In the genomic region with DNA sequence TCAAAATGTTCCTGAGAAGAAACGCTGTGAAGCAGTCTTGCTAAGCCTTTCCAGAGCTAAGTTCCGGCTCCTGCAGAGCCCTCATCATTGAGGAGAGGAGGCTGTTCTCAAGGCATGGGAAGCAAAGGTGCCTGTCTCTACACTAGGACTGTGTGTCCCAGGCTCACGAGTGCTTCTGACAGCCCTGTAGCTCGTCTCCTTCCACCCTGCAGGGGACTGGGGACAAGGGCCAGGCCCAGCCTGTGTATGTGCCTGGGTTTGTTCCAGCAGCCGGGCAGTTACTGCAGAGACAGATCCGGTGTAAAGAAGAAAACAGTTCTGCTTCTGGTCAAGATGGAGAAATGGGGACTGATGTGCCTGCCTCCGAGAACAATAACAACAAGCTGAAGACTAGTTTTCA, we compare ENCODE assay signal across 17 cellular contexts.
DNase-seq lines count a peak whose midpoint lies in the region; ATAC-seq and TF ChIP-seq lines count a peak whose summit lies in the region.
"Had no signal": no experiment of that assay in that cellular context is flagged by ENCODE, and none has a peak within 500 bp of the region (broad histone marks: within the 10 kb centered on the region; RNA-seq: fewer than 3 reads in every experiment).

No MANE protein-coding gene starts in this region.

- no peaks in the 10 kb centered on the region for H3K9me3 Mint-ChIP-seq in GM23338
- no peaks in the 10 kb centered on the region for H3K9me3 Mint-ChIP-seq in stimulated activated memory B cell treated with anti-CD40 and anti-IgM and Interleukin-4, amounts not matched to agents 10 μg/mL and 1 μg/mL and 100 μg/mL, for 72 hours

- no peaks in the 10 kb centered on the region for H3K4me1 ChIP-seq in right atrium auricular region
- no peaks in the 10 kb centered on the region for H3K4me1 ChIP-seq in GM23338 (ENCODE audit: insufficient read depth)
- no peaks in the 10 kb centered on the region for H3K4me1 ChIP-seq in stomach

- no peaks in the 10 kb centered on the region for H3K36me3 ChIP-seq in right atrium auricular region
- no peaks in the 10 kb centered on the region for H3K36me3 ChIP-seq in GM23338 (ENCODE audit: insufficient read depth)
- H3K36me3 ChIP-seq in stomach, result no peaks in the 10 kb centered on the region
- H3K36me3 ChIP-seq: BLaER1 had no signal

- H3K79me2 ChIP-seq in GM23338 (replicated peaks; ENCODE audit: insufficient read depth), result no peaks in the 10 kb centered on the region

- peaks cover 7% of the 10 kb centered on the region; the same call in 1 of the 3 replicates for H3K4me1 Mint-ChIP-seq in GM23338
- H3K4me1 Mint-ChIP-seq in stimulated activated memory B cell treated with anti-CD40 and anti-IgM and Interleukin-4, amounts not matched to agents 10 μg/mL and 1 μg/mL and 100 μg/mL, for 72 hours, result no peaks in the 10 kb centered on the region
- H3K4me1 Mint-ChIP-seq: CD14-positive monocyte; CD4-positive, alpha-beta memory T cell; IgD-negative memory B cell had no signal

- H3K4me3 ChIP-seq in right atrium auricular region (no peak overlapping the region), GM23338 (no peak overlapping the region), stomach (no peak overlapping the region)
- H3K4me3 ChIP-seq: BLaER1 had no signal

- no peaks in the 10 kb centered on the region; the same call in 2 of the 3 replicates for H3K36me3 Mint-ChIP-seq in GM23338 (ENCODE audit: low read depth)
- H3K36me3 Mint-ChIP-seq in stimulated activated memory B cell treated with anti-CD40 and anti-IgM and Interleukin-4, amounts not matched to agents 10 μg/mL and 1 μg/mL and 100 μg/mL, for 72 hours, result no peaks in the 10 kb centered on the region
- H3K36me3 Mint-ChIP-seq: CD14-positive monocyte; CD4-positive, alpha-beta memory T cell; IgD-negative memory B cell had no signal

- no peak for TF ChIP-seq POLR2A in stomach (IDR thresholded peaks at IDR 0.05)

- H4K20me1 ChIP-seq in GM23338 (replicated peaks; ENCODE audit: insufficient read depth), result no peaks in the 10 kb centered on the region
- H4K20me1 ChIP-seq: BLaER1 had no signal

- no peak overlapping the region for H3K4me2 ChIP-seq in GM23338
- H3K4me2 ChIP-seq: BLaER1 had no signal

- 0 out of 2 replicates have a peak overlapping the region, but pooled peaks have one; percentile 14 for H2AFZ ChIP-seq in GM23338

- H3K4me3 Mint-ChIP-seq in GM23338, result no peak overlapping the region
- no peak overlapping the region for H3K4me3 Mint-ChIP-seq in stimulated activated memory B cell treated with anti-CD40 and anti-IgM and Interleukin-4, amounts not matched to agents 10 μg/mL and 1 μg/mL and 100 μg/mL, for 72 hours
- H3K4me3 Mint-ChIP-seq: CD14-positive monocyte; CD4-positive, alpha-beta memory T cell; IgD-negative memory B cell had no signal

- no peak overlapping the region for H3K27ac ChIP-seq in right atrium auricular region
- no peak overlapping the region for H3K27ac ChIP-seq in GM23338 (ENCODE audit: low read depth)
- H3K27ac ChIP-seq in stomach, result no peak overlapping the region
- H3K27ac ChIP-seq: BLaER1 had no signal

- no peaks in the 10 kb centered on the region for H3F3A ChIP-seq in GM23338 (replicated peaks; ENCODE audit: low read depth)

- WGBS in stomach, 5 donors, result 70 to 90% (median 76%) methylated on average over 6 to 7 of the region's 7 CpGs

- H3K9me2 ChIP-seq in GM23338 (ENCODE audit: insufficient read depth), result no peaks in the 10 kb centered on the region

- DNase-seq in Right ventricle myocardium inferior (ENCODE audit: missing footprints) (no peak), right atrium auricular region (ENCODE audit: low spot score) (no peak), GM23338 (ENCODE audit: low spot score) (no peak), cerebellar nuclear complex (lab: John Stamatoyannopoulos, UW) (peak; percentile 60 to 62), stomach (no peak)
- DNase-seq: 8988T; CD4-positive, alpha-beta memory T cell; DMS153; DMS79; GF-D8; HCEC 1CT had no signal

- no peaks in the 10 kb centered on the region for H3K27me3 ChIP-seq in right atrium auricular region
- no peaks in the 10 kb centered on the region for H3K27me3 ChIP-seq in GM23338 (ENCODE audit: insufficient read depth)
- peaks cover 0 to 48% (median 18%) of the 10 kb centered on the region in 3 donors for H3K27me3 ChIP-seq in stomach
- H3K27me3 ChIP-seq: BLaER1 had no signal

- H3K9me3 ChIP-seq in right atrium auricular region, result peaks cover 0 to 8% of the 10 kb centered on the region in 2 donors
- H3K9me3 ChIP-seq in stomach, result peaks cover 0 to 7% (median 0%) of the 10 kb centered on the region in 4 donors
- H3K9me3 ChIP-seq: BLaER1 had no signal

- no peak for TF ChIP-seq EP300 in stomach (IDR thresholded peaks at IDR 0.05)

- ATAC-seq in Right ventricle myocardium inferior (peak; percentile 67), GM23338 (no peak), HG02884 (IDR thresholded peaks at IDR 0.05; ENCODE audit: unreplicated experiment) (no peak)
- peak; percentile 24 for ATAC-seq in stimulated activated memory B cell treated with anti-CD40 and anti-IgM and Interleukin-4, amounts not matched to agents 10 μg/mL and 1 μg/mL and 100 μg/mL, for 72 hours
- ATAC-seq: HepG2 had no signal

- H3K27me3 Mint-ChIP-seq in GM23338 (ENCODE audit: insufficient read depth, low read depth, poor library complexity), result peaks cover 9% of the 10 kb centered on the region
- H3K27me3 Mint-ChIP-seq in stimulated activated memory B cell treated with anti-CD40 and anti-IgM and Interleukin-4, amounts not matched to agents 10 μg/mL and 1 μg/mL and 100 μg/mL, for 72 hours, result peaks cover 32% of the 10 kb centered on the region

- H3K27ac Mint-ChIP-seq in GM23338, result no peak overlapping the region
- H3K27ac Mint-ChIP-seq in stimulated activated memory B cell treated with anti-CD40 and anti-IgM and Interleukin-4, amounts not matched to agents 10 μg/mL and 1 μg/mL and 100 μg/mL, for 72 hours, result no peak overlapping the region
- H3K27ac Mint-ChIP-seq: CD14-positive monocyte; CD4-positive, alpha-beta memory T cell; IgD-negative memory B cell had no signal

- intact Hi-C loops in Right ventricle myocardium inferior (cut with DNase I) (no loop called here), stomach (cut with DNase I; ENCODE audit: low total_unique reads) (no loop called here)

- TF ChIP-seq CTCF in right atrium auricular region (IDR thresholded peaks at IDR 0.05) (no peak), GM23338 (conservative IDR thresholded peaks at IDR 0.05; ENCODE audit: low read depth in 2 of 2) (no peak), stomach (IDR thresholded peaks at IDR 0.05) (no peak)

TF ChIP-seq in GM23338, 12 proteins besides CTCF, POLR2A, EP300 and RAD21:
- TF ChIP-seq NANOG (IDR thresholded peaks at IDR 0.05; ENCODE audit: borderline replicate concordance) (no peak), CREB1 (CRISPR knock-in tag; IDR thresholded peaks at IDR 0.05; ENCODE audit: low read depth) (no peak)

Comparison
In these comparisons a context has a peak if more than half of its experiments do, and no peak if none do; other contexts are left out.
1. ATAC-seq: peak in Right ventricle myocardium inferior (single experiment) and stimulated activated memory B cell treated with anti-CD40 and anti-IgM and Interleukin-4, amounts not matched to agents 10 μg/mL and 1 μg/mL and 100 μg/mL, for 72 hours (single experiment); none in GM23338 (single experiment) and HG02884 (single experiment).
2. DNase-seq: peak in cerebellar nuclear complex (2 of 2); none in Right ventricle myocardium inferior (single experiment), right atrium auricular region (single experiment), GM23338 (single experiment) and stomach (single experiment).